In the genomic region with DNA sequence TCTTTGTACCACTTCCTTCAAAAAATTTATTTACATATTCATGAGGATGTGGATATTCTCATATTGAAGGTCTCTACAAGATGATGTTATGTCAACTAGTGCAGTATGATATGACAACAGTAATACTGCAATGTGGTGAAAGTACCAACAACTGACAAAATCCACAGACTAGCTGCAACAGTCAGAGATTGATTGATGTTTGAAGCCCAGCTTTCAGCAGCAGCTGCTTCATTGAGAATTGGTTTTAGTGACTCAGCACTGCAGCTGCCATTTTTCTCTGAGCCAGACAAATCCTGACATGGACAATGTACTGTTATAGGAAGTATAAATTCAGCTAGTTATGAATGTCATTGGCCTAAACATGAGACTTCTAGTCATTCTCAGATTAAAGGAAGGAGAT, we compare ENCODE assay signal across 22 cellular contexts. TPM values are rescaled to one million over a fixed set of nuclear protein-coding genes. Genes with fewer than 3 reads are reported as not detected.
DNase-seq lines count a peak whose midpoint lies in the region; ATAC-seq, FAIRE-seq and TF ChIP-seq lines count a peak whose summit lies in the region.
"Had no signal": no experiment of that assay in that cellular context is flagged by ENCODE, and none has a peak within 500 bp of the region (broad histone marks: within the 10 kb centered on the region; RNA-seq: fewer than 3 reads in every experiment).

No MANE protein-coding gene starts in this region.

- no peaks in the 10 kb centered on the region for H3K9me2 ChIP-seq in neural cell (ENCODE audit: insufficient read depth, low read length)
- H3K9me2 ChIP-seq: SK-N-SH had no signal

- TF ChIP-seq CTCF in body of pancreas (IDR thresholded peaks at IDR 0.05): no peak
- TF ChIP-seq CTCF in neural cell (IDR thresholded peaks at IDR 0.05; ENCODE audit: poor library complexity, severe bottlenecking): no peak
- TF ChIP-seq CTCF in D721Med (IDR thresholded peaks at IDR 0.05; ENCODE audit: insufficient read depth, missing control alignments): no peak

- intact Hi-C loops in body of pancreas (cut with DNase I): no loop called here

- H2AFZ ChIP-seq in neural cell (ENCODE audit: low read depth, low read length): no peak overlapping the region

- H3K79me2 ChIP-seq in neural cell (replicated peaks; ENCODE audit: insufficient read depth, low read length): no peaks in the 10 kb centered on the region

- no peak for FAIRE-seq in GM19239 (lab: Jason Lieb, UNC)
- FAIRE-seq in D721Med (lab: Jason Lieb, UNC): no peak
- no peak for FAIRE-seq in small intestine (lab: Jason Lieb, UNC)
- FAIRE-seq: G401.6, GM12878, GM18507, H1 had no signal

- no peak overlapping the region for H3K4me2 ChIP-seq in neural cell (ENCODE audit: low read length)
- H3K4me2 ChIP-seq: SK-N-SH had no signal

- DNase-seq in LHCN-M2 (ENCODE audit: low read depth) (peak; percentile 87), NCI-H69 (lab: John Stamatoyannopoulos, UW) (peak; percentile 70), body of pancreas (peak; percentile 20 to 58 (median 30)), GM19239 (ENCODE audit: insufficient read length, low spot score) (no peak), D721Med (ENCODE audit: insufficient read length, low spot score) (no peak), small intestine (no peak)
- DNase-seq: ACHN, AML-193, Caco-2, DND-41, KG1, NCI-H1092, NCI-H1694, NCI-H2107, NCI-H345, SK-N-SH, T-cell had no signal

- no peak overlapping the region for H3K27ac ChIP-seq in body of pancreas
- H3K27ac ChIP-seq in neural cell (ENCODE audit: low read length): no peak overlapping the region
- H3K27ac ChIP-seq in small intestine (ENCODE audit: low read depth in 1 of 2, low read length in 1 of 2): no peak overlapping the region

- TF ChIP-seq RAD21 in neural cell (conservative IDR thresholded peaks at IDR 0.05): no peak

- H3K36me3 ChIP-seq in body of pancreas (replicated peaks in 1 of 2; ENCODE audit: insufficient read depth in 1 of 2, low read depth in 2 of 2) (no peaks in the 10 kb centered on the region), neural cell (ENCODE audit: insufficient read depth, low read length) (no peaks in the 10 kb centered on the region), small intestine (ENCODE audit: control insufficient read depth in 2 of 2, insufficient read depth in 2 of 2, low read length in 2 of 2) (no peaks in the 10 kb centered on the region)

- H3K4me3 ChIP-seq in body of pancreas (no peak overlapping the region), neural cell (ENCODE audit: low read length) (no peak overlapping the region), small intestine (ENCODE audit: low read depth in 1 of 2, low read length in 2 of 2) (no peak overlapping the region)
- H3K4me3 ChIP-seq: GM12878 had no signal

- H3F3A ChIP-seq in neural cell (ENCODE audit: insufficient read depth, low read length, poor library complexity, severe bottlenecking): no peaks in the 10 kb centered on the region

- H3K4me1 ChIP-seq in body of pancreas (no peaks in the 10 kb centered on the region), small intestine (ENCODE audit: control insufficient read depth in 2 of 2, insufficient read depth in 1 of 2, low read depth in 1 of 2, low read length in 1 of 2) (no peaks in the 10 kb centered on the region)
- H3K4me1 ChIP-seq: Caco-2 had no signal

- TF ChIP-seq POLR2A in body of pancreas (IDR thresholded peaks at IDR 0.05): no peak

- peak; percentile 63 for TF ChIP-seq EP300 in neural cell (conservative IDR thresholded peaks at IDR 0.05; ENCODE audit: poor library complexity, severe bottlenecking)

- no peaks in the 10 kb centered on the region for H4K20me1 ChIP-seq in neural cell (ENCODE audit: insufficient read depth)

- no peaks in the 10 kb centered on the region for H3K9me3 ChIP-seq in body of pancreas
- no peaks in the 10 kb centered on the region for H3K9me3 ChIP-seq in neural cell (ENCODE audit: low read length)
- H3K9me3 ChIP-seq in small intestine (ENCODE audit: control insufficient read depth, low read depth): no peaks in the 10 kb centered on the region
- H3K9me3 ChIP-seq: Caco-2, SK-N-SH had no signal

- ATAC-seq in body of pancreas: peak; percentile 35
- ATAC-seq: GM12878, T-cell had no signal

- H3K9ac ChIP-seq in neural cell (ENCODE audit: low read length): no peak overlapping the region
- H3K9ac ChIP-seq: SK-N-SH had no signal

- H3K27me3 ChIP-seq in body of pancreas (no peaks in the 10 kb centered on the region), neural cell (ENCODE audit: insufficient read depth, low read depth, low read length) (no peaks in the 10 kb centered on the region), small intestine (ENCODE audit: control insufficient read depth in 2 of 2, insufficient read depth in 2 of 2, low read length in 2 of 2) (no peaks in the 10 kb centered on the region)

TF ChIP-seq in neural cell, 6 proteins besides CTCF, POLR2A, EP300 and RAD21:
- TF ChIP-seq SMC3 (conservative IDR thresholded peaks at IDR 0.05; ENCODE audit: poor library complexity) (no peak), POLR2AphosphoS5 (IDR thresholded peaks at IDR 0.05) (peak; percentile 89), EZH2 (IDR thresholded peaks at IDR 0.05; ENCODE audit: borderline replicate concordance, insufficient read depth, low read length, poor library complexity, severe bottlenecking) (no peak), TAF1 (IDR thresholded peaks at IDR 0.05; ENCODE audit: low read depth) (no peak), MXI1 (conservative IDR thresholded peaks at IDR 0.05; ENCODE audit: poor library complexity, severe bottlenecking) (no peak)
- TF ChIP-seq, protein P1, sequence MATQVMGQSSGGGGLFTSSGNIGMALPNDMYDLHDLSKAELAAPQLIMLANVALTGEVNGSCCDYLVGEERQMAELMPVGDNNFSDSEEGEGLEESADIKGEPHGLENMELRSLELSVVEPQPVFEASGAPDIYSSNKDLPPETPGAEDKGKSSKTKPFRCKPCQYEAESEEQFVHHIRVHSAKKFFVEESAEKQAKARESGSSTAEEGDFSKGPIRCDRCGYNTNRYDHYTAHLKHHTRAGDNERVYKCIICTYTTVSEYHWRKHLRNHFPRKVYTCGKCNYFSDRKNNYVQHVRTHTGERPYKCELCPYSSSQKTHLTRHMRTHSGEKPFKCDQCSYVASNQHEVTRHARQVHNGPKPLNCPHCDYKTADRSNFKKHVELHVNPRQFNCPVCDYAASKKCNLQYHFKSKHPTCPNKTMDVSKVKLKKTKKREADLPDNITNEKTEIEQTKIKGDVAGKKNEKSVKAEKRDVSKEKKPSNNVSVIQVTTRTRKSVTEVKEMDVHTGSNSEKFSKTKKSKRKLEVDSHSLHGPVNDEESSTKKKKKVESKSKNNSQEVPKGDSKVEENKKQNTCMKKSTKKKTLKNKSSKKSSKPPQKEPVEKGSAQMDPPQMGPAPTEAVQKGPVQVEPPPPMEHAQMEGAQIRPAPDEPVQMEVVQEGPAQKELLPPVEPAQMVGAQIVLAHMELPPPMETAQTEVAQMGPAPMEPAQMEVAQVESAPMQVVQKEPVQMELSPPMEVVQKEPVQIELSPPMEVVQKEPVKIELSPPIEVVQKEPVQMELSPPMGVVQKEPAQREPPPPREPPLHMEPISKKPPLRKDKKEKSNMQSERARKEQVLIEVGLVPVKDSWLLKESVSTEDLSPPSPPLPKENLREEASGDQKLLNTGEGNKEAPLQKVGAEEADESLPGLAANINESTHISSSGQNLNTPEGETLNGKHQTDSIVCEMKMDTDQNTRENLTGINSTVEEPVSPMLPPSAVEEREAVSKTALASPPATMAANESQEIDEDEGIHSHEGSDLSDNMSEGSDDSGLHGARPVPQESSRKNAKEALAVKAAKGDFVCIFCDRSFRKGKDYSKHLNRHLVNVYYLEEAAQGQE (IDR thresholded peaks at IDR 0.05; ENCODE audit: borderline replicate concordance): no peak
TF ChIP-seq in neural cell: peak in this region for 1.

RNA-seq across cellular contexts. Expression of a gene that starts 53.8 kb away (rescaled TPM):
- 0.45 and 0.57 TPM in 2 replicates for total RNA-seq in LHCN-M2 (2014; rRNA removed)
- polyA plus RNA-seq in LHCN-M2 (2012): not detected
- total RNA-seq in body of pancreas: 10 to 100 TPM in 1 of 2 donors, not detected in 1; 13.0 TPM
- polyA plus RNA-seq in neural cell: 22.8 and 26.2 TPM in 2 replicates
- 7.5 and 11.2 TPM in 2 replicates for polyA minus RNA-seq in neural cell
- polyA plus RNA-seq in small intestine: 10 to 100 TPM in 2 of 3 donors, 1 to 10 TPM in 1; 6.5 to 59.5 (median 50.3) TPM

Comparison
In these comparisons a context has a peak if more than half of its experiments do, and no peak if none do; other contexts are left out.
1. DNase-seq: peak in LHCN-M2 (single experiment), NCI-H69 (single experiment) and body of pancreas (4 of 4); none in GM19239 (single experiment), D721Med (single experiment) and small intestine (single experiment).